ENCODE assay signal across 29 cellular contexts in genomic region chr11:134530826-134531225, GRCh38.
DNase-seq lines count a peak whose midpoint lies in the region; ATAC-seq and TF ChIP-seq lines count a peak whose summit lies in the region.
"Had no signal": no experiment of that assay in that cellular context is flagged by ENCODE, and none has a peak within 500 bp of the region (broad histone marks: within the 10 kb centered on the region; RNA-seq: fewer than 3 reads in every experiment).

No MANE protein-coding gene starts in this region.

- WGBS in smooth muscle cell (ENCODE audit: low lambda C conversion rate), result 94% methylated on average over 11 of the region's 11 CpGs

- H4K20me1 ChIP-seq in neural progenitor cell (ENCODE audit: low read depth) (peaks cover 4% of the 10 kb centered on the region), smooth muscle cell (ENCODE audit: low read depth) (no peaks in the 10 kb centered on the region)

- peak overlapping the region; percentile 43 for H3K4me2 ChIP-seq in neural progenitor cell
- H3K4me2 ChIP-seq in smooth muscle cell, result no peak overlapping the region

- H3K27me3 Mint-ChIP-seq in activated naive CD4-positive, alpha-beta T cell treated with anti-CD3 and anti-CD28 coated beads, Interleukin-2, amount 10 ng/mL, durations not matched to agents 7 days and 5 days, result peaks cover 14% of the 10 kb centered on the region
- H3K27me3 Mint-ChIP-seq in neural progenitor cell (ENCODE audit: insufficient read depth, low read depth) (peaks cover 15% of the 10 kb centered on the region), type B pancreatic cell (peaks cover 16% of the 10 kb centered on the region)

- H3K36me3 Mint-ChIP-seq in activated naive CD4-positive, alpha-beta T cell treated with anti-CD3 and anti-CD28 coated beads, Interleukin-2, amount 10 ng/mL, durations not matched to agents 7 days and 5 days, result no peaks in the 10 kb centered on the region
- no peaks in the 10 kb centered on the region for H3K36me3 Mint-ChIP-seq in neural progenitor cell
- no peaks in the 10 kb centered on the region for H3K36me3 Mint-ChIP-seq in type B pancreatic cell
- H3K36me3 Mint-ChIP-seq: activated naive CD4-positive, alpha-beta T cell treated with anti-CD3 and anti-CD28 coated beads, Interleukin-2, amount 50 U/mL, for 72 hours; CD8-positive, alpha-beta memory T cell; naive thymus-derived CD8-positive, alpha-beta T cell had no signal

- no peak overlapping the region for H3K27ac Mint-ChIP-seq in activated naive CD4-positive, alpha-beta T cell treated with anti-CD3 and anti-CD28 coated beads, Interleukin-2, amount 10 ng/mL, durations not matched to agents 7 days and 5 days
- peak overlapping the region; percentile 53 for H3K27ac Mint-ChIP-seq in neural progenitor cell
- H3K27ac Mint-ChIP-seq in type B pancreatic cell, result no peak overlapping the region
- H3K27ac Mint-ChIP-seq: activated CD8-positive, alpha-beta T cell treated with anti-CD3 and anti-CD28 coated beads, Interleukin-2, amount 10 ng/mL, durations not matched to agents 7 days and 5 days; activated naive CD4-positive, alpha-beta T cell treated with anti-CD3 and anti-CD28 coated beads, Interleukin-2, amount 50 U/mL, for 72 hours; naive thymus-derived CD8-positive, alpha-beta T cell; stimulated activated naive CD8-positive, alpha-beta T cell treated with anti-CD3 and anti-CD28 coated beads, Interleukin-15, Interleukin-2, amounts not matched to agents 100 ng/mL and 50 ng/mL, for 24 hours had no signal

- CTCF ChIA-PET in activated naive CD4-positive, alpha-beta T cell treated with anti-CD3 and anti-CD28 coated beads, Interleukin-2, amount 10 ng/mL, durations not matched to agents 7 days and 5 days (lab: Charles Lee), result no interaction called here

- no peaks in the 10 kb centered on the region for H3K27me3 ChIP-seq in neural progenitor cell
- peaks cover 15% of the 10 kb centered on the region for H3K27me3 ChIP-seq in smooth muscle cell (ENCODE audit: low read depth)
- H3K27me3 ChIP-seq: ascending aorta had no signal

- H3K4me3 ChIP-seq in coronary artery, result no peak overlapping the region
- no peak overlapping the region for H3K4me3 ChIP-seq in neural progenitor cell
- H3K4me3 ChIP-seq in smooth muscle cell, result no peak overlapping the region
- H3K4me3 ChIP-seq: ascending aorta, dorsolateral prefrontal cortex, gastroesophageal sphincter, tibial artery had no signal

- H3K4me3 Mint-ChIP-seq in activated naive CD4-positive, alpha-beta T cell treated with anti-CD3 and anti-CD28 coated beads, Interleukin-2, amount 10 ng/mL, durations not matched to agents 7 days and 5 days, result no peak overlapping the region
- H3K4me3 Mint-ChIP-seq in neural progenitor cell, result peak overlapping the region; percentile 24
- no peak overlapping the region for H3K4me3 Mint-ChIP-seq in type B pancreatic cell
- H3K4me3 Mint-ChIP-seq: activated CD8-positive, alpha-beta T cell treated with anti-CD3 and anti-CD28 coated beads, Interleukin-2, amount 10 ng/mL, durations not matched to agents 7 days and 5 days; CD8-positive, alpha-beta memory T cell; central memory CD8-positive, alpha-beta T cell; naive thymus-derived CD8-positive, alpha-beta T cell; stimulated activated naive CD8-positive, alpha-beta T cell treated with anti-CD3 and anti-CD28 coated beads, Interleukin-15, Interleukin-2, amounts not matched to agents 100 ng/mL and 50 ng/mL, for 24 hours had no signal

- peaks cover 29% of the 10 kb centered on the region for H3K4me1 ChIP-seq in neural progenitor cell
- no peaks in the 10 kb centered on the region for H3K4me1 ChIP-seq in smooth muscle cell (ENCODE audit: low read depth)
- H3K4me1 ChIP-seq: ascending aorta, BE2C, gastroesophageal sphincter, tibial artery had no signal

- TF ChIP-seq CTCF in coronary artery (IDR thresholded peaks at IDR 0.05) (no peak), neural progenitor cell (IDR thresholded peaks at IDR 0.05) (no peak), type B pancreatic cell (conservative IDR thresholded peaks at IDR 0.05) (no peak), smooth muscle cell (IDR thresholded peaks at IDR 0.05; ENCODE audit: borderline replicate concordance, insufficient read depth, poor library complexity, severe bottlenecking) (no peak)

- H3K9me3 Mint-ChIP-seq in activated naive CD4-positive, alpha-beta T cell treated with anti-CD3 and anti-CD28 coated beads, Interleukin-2, amount 10 ng/mL, durations not matched to agents 7 days and 5 days, result no peaks in the 10 kb centered on the region
- no peaks in the 10 kb centered on the region for H3K9me3 Mint-ChIP-seq in neural progenitor cell
- no peaks in the 10 kb centered on the region for H3K9me3 Mint-ChIP-seq in type B pancreatic cell
- H3K9me3 Mint-ChIP-seq: activated naive CD4-positive, alpha-beta T cell treated with anti-CD3 and anti-CD28 coated beads, Interleukin-2, amount 50 U/mL, for 72 hours; CD8-positive, alpha-beta memory T cell; central memory CD8-positive, alpha-beta T cell; naive thymus-derived CD8-positive, alpha-beta T cell; stimulated activated naive CD8-positive, alpha-beta T cell treated with anti-CD3 and anti-CD28 coated beads, Interleukin-15, Interleukin-2, amounts not matched to agents 100 ng/mL and 50 ng/mL, for 24 hours had no signal

- H3K27ac ChIP-seq in coronary artery, result no peak overlapping the region
- H3K27ac ChIP-seq in neural progenitor cell, result no peak overlapping the region
- H3K27ac ChIP-seq in smooth muscle cell (ENCODE audit: low read depth), result no peak overlapping the region
- H3K27ac ChIP-seq: ascending aorta, dorsolateral prefrontal cortex, gastroesophageal sphincter, tibial artery had no signal

- H3F3A ChIP-seq in neural progenitor cell (ENCODE audit: low read depth) (peaks cover 11% of the 10 kb centered on the region), smooth muscle cell (ENCODE audit: low read depth) (no peaks in the 10 kb centered on the region)

- H3K9ac ChIP-seq in neural progenitor cell (no peak overlapping the region), smooth muscle cell (ENCODE audit: low read depth) (no peak overlapping the region)

- no peaks in the 10 kb centered on the region for H3K9me3 ChIP-seq in neural progenitor cell (ENCODE audit: low read depth)
- no peaks in the 10 kb centered on the region for H3K9me3 ChIP-seq in smooth muscle cell (replicated peaks; ENCODE audit: low read depth)
- H3K9me3 ChIP-seq: ascending aorta, BE2C, gastroesophageal sphincter, tibial artery had no signal

- H3K4me1 Mint-ChIP-seq in activated naive CD4-positive, alpha-beta T cell treated with anti-CD3 and anti-CD28 coated beads, Interleukin-2, amount 10 ng/mL, durations not matched to agents 7 days and 5 days, result no peaks in the 10 kb centered on the region
- H3K4me1 Mint-ChIP-seq in neural progenitor cell, result peaks cover 52% of the 10 kb centered on the region
- H3K4me1 Mint-ChIP-seq in type B pancreatic cell (ENCODE audit: unreplicated experiment), result no peaks in the 10 kb centered on the region
- H3K4me1 Mint-ChIP-seq: CD8-positive, alpha-beta memory T cell had no signal

- H3K36me3 ChIP-seq in neural progenitor cell (no peaks in the 10 kb centered on the region), smooth muscle cell (ENCODE audit: low read depth) (no peaks in the 10 kb centered on the region)
- H3K36me3 ChIP-seq: ascending aorta, BE2C, gastroesophageal sphincter, tibial artery had no signal

- peak; percentile 8 for DNase-seq in activated naive CD4-positive, alpha-beta T cell treated with anti-CD3 and anti-CD28 coated beads, Interleukin-2, amount 10 ng/mL, durations not matched to agents 7 days and 5 days
- no peak for DNase-seq in activated naive CD4-positive, alpha-beta T cell (lab: John Stamatoyannopoulos, UW)
- peak; percentile 35 for DNase-seq in coronary artery (ENCODE audit: low spot score)
- no peak for DNase-seq in neural progenitor cell (ENCODE audit: low spot score)
- peak; percentile 56 for DNase-seq in type B pancreatic cell (ENCODE audit: extremely low spot score, unreplicated experiment)
- DNase-seq in superior temporal gyrus (ENCODE audit: extremely low spot score), result no peak
- no peak for DNase-seq in smooth muscle cell (lab: John Stamatoyannopoulos, UW; ENCODE audit: unreplicated experiment)
- DNase-seq: activated CD4-positive, CD25-positive, alpha-beta regulatory T cell treated with anti-CD3 and anti-CD28 coated beads, Interleukin-2, amount 50 U/mL, for 72 hours; activated CD8-positive, alpha-beta T cell treated with anti-CD3 and anti-CD28 coated beads, Interleukin-2, amount 10 ng/mL, durations not matched to agents 7 days and 5 days; BE2C; DMS 273 treated with DMSO at 0.1 percent for 48 hours; hippocampal formation; Karpas-422; midbrain; NCI-H1436; NCI-H446; T-helper 2 cell had no signal

- H2AFZ ChIP-seq in neural progenitor cell (replicated peaks), result no peak overlapping the region
- H2AFZ ChIP-seq in smooth muscle cell (ENCODE audit: low read depth), result no peak overlapping the region

- no peak for ATAC-seq in GM18520 (IDR thresholded peaks at IDR 0.05; ENCODE audit: unreplicated experiment)
- ATAC-seq: activated CD8-positive, alpha-beta T cell treated with anti-CD3 and anti-CD28 coated beads, Interleukin-2, amount 10 ng/mL, durations not matched to agents 7 days and 5 days; activated naive CD4-positive, alpha-beta T cell treated with anti-CD3 and anti-CD28 coated beads, Interleukin-2, amount 50 U/mL, for 72 hours; gastroesophageal sphincter; HepG2; naive thymus-derived CD8-positive, alpha-beta T cell; SK-N-SH treated with all-trans-retinoic acid at 6 μM for 48 hours had no signal

- H3K79me2 ChIP-seq in neural progenitor cell (ENCODE audit: low read depth), result no peaks in the 10 kb centered on the region
- H3K79me2 ChIP-seq in smooth muscle cell (ENCODE audit: low read depth), result no peaks in the 10 kb centered on the region

Comparison
In these comparisons a context has a peak if more than half of its experiments do, and no peak if none do; other contexts are left out.
1. DNase-seq: peak in activated naive CD4-positive, alpha-beta T cell treated with anti-CD3 and anti-CD28 coated beads, Interleukin-2, amount 10 ng/mL, durations not matched to agents 7 days and 5 days (single experiment), coronary artery (single experiment) and type B pancreatic cell (single experiment); none in activated naive CD4-positive, alpha-beta T cell (0 of 4), neural progenitor cell (single experiment), superior temporal gyrus (single experiment) and smooth muscle cell (single experiment).